13 cellular contexts compared by ENCODE assay signal in genomic region chr1:46181343-46182260, GRCh38. TPM values are rescaled to one million over a fixed set of nuclear protein-coding genes. Genes with fewer than 3 reads are reported as not detected.
A peak's percentile ranks its signal among the peaks of the same experiment; 100 is the strongest.
DNase-seq lines count a peak whose midpoint lies in the region; ATAC-seq and TF ChIP-seq lines count a peak whose summit lies in the region.
"Had no signal": no experiment of that assay in that cellular context is flagged by ENCODE, and none has a peak within 500 bp of the region (broad histone marks: within the 10 kb centered on the region; RNA-seq: fewer than 3 reads in every experiment).

No MANE protein-coding gene starts in this region.

- H3K9ac ChIP-seq in skeletal muscle satellite cell (ENCODE audit: low read depth, low read length), result no peak overlapping the region

- WGBS in heart right ventricle, 2 donors, result 60 to 69% methylated on average over 10 of the region's 10 CpGs

- intact Hi-C loops in heart right ventricle (cut with DNase I), result loop anchor here in 5 of 10 donors (2.0 to 10.0 kb wide), 4 partner anchors 41 to 297 kb away; no protein-coding TSS in a partner anchor

- H3K27me3 Mint-ChIP-seq in activated naive CD8-positive, alpha-beta T cell treated with anti-CD3 and anti-CD28 coated beads for 36 hours, result no peaks in the 10 kb centered on the region

- H3K36me3 ChIP-seq in skeletal muscle satellite cell (ENCODE audit: insufficient read depth, low read length) (peaks cover 5% of the 10 kb centered on the region), heart right ventricle (no peaks in the 10 kb centered on the region)
- H3K36me3 ChIP-seq: esophagus muscularis mucosa had no signal

- H3K27ac ChIP-seq in RWPE1 (peak overlapping the region; percentile 98), heart right ventricle (peak overlapping the region in 4 of 10 donors; percentile 34 to 50 (median 38)), substantia nigra (ENCODE audit: low read depth, low read length, poor library complexity, severe bottlenecking) (no peak overlapping the region)

- no peaks in the 10 kb centered on the region for H3K36me3 Mint-ChIP-seq in activated naive CD8-positive, alpha-beta T cell treated with anti-CD3 and anti-CD28 coated beads for 36 hours

- TF ChIP-seq CTCF in RWPE1 (conservative IDR thresholded peaks at IDR 0.05; ENCODE audit: low read depth), result no peak
- TF ChIP-seq CTCF in fibroblast of the aortic adventitia (IDR thresholded peaks at IDR 0.05; ENCODE audit: insufficient read depth, low read length), result no peak
- no peak for TF ChIP-seq CTCF in heart right ventricle (IDR thresholded peaks at IDR 0.05)

- no peak overlapping the region for H3K4me3 Mint-ChIP-seq in activated naive CD8-positive, alpha-beta T cell treated with anti-CD3 and anti-CD28 coated beads for 36 hours
- H3K4me3 Mint-ChIP-seq: neural crest cell had no signal

- H3K4me1 ChIP-seq in skeletal muscle satellite cell (ENCODE audit: control insufficient read depth, insufficient read depth, low read length) (peaks cover 43% of the 10 kb centered on the region), heart right ventricle (peaks cover 5 to 55% (median 27%) of the 10 kb centered on the region in 9 donors)

- no peaks in the 10 kb centered on the region for H3K27me3 ChIP-seq in skeletal muscle satellite cell (ENCODE audit: control insufficient read depth, insufficient read depth, low read length)
- no peaks in the 10 kb centered on the region for H3K27me3 ChIP-seq in heart right ventricle
- H3K27me3 ChIP-seq: esophagus muscularis mucosa had no signal

- no peak overlapping the region for H3K27ac Mint-ChIP-seq in activated naive CD8-positive, alpha-beta T cell treated with anti-CD3 and anti-CD28 coated beads for 36 hours

- DNase-seq in DMS79 treated with DMSO at 0.1 percent for 48 hours (lab: John Stamatoyannopoulos, UW) (peak; percentile 60), DMS79 (lab: John Stamatoyannopoulos, UW) (no peak), RWPE1 (ENCODE audit: low spot score) (no peak), fibroblast of the aortic adventitia (ENCODE audit: low read depth) (peak; percentile 41), heart right ventricle (no peak), substantia nigra (lab: John Stamatoyannopoulos, UW) (no peak)
- DNase-seq in activated naive CD8-positive, alpha-beta T cell treated with anti-CD3 and anti-CD28 coated beads for 36 hours, result no peak
- DNase-seq: 8988T, activated gamma-delta T cell, NCI-H82 had no signal

- CTCF ChIA-PET in RWPE1 (lab: Yijun Ruan, JAX), result interaction anchor here (0.6 to 2.4 kb wide), 10 partner anchors 13 to 211 kb away, joined by 3 to 26 read pairs (median 4); partner anchors contain the start of genes PIK3R3 and POMGNT1

- H3K9me3 ChIP-seq in skeletal muscle satellite cell (replicated peaks; ENCODE audit: low read length) (no peaks in the 10 kb centered on the region), heart right ventricle (no peaks in the 10 kb centered on the region)
- H3K9me3 ChIP-seq: esophagus muscularis mucosa had no signal

- H3K4me1 Mint-ChIP-seq in activated naive CD8-positive, alpha-beta T cell treated with anti-CD3 and anti-CD28 coated beads for 36 hours, result peaks cover 16% of the 10 kb centered on the region

- H3K4me2 ChIP-seq in skeletal muscle satellite cell (ENCODE audit: low read length), result peak overlapping the region; percentile 3

- H3K4me3 ChIP-seq in fibroblast of the aortic adventitia (ENCODE audit: low read depth, low read length) (no peak overlapping the region), skeletal muscle satellite cell (ENCODE audit: low read length) (no peak overlapping the region), heart right ventricle (no peak overlapping the region)
- H3K4me3 ChIP-seq: esophagus muscularis mucosa had no signal

- H3K9me3 Mint-ChIP-seq in activated naive CD8-positive, alpha-beta T cell treated with anti-CD3 and anti-CD28 coated beads for 36 hours, result no peaks in the 10 kb centered on the region
- H3K9me3 Mint-ChIP-seq: neural crest cell had no signal

- no peak for ATAC-seq in heart right ventricle

- POLR2A ChIA-PET in RWPE1 (lab: Yijun Ruan, JAX; ENCODE audit: low non-redundant PET), result interaction anchor here (0.6 kb wide), 1 partner anchor 50 kb away, joined by 3 read pairs; no protein-coding TSS in a partner anchor

RNA-seq across cellular contexts. Expression of gene P3R3URF, which starts 5.3 kb away (rescaled TPM):
- total RNA-seq in fibroblast of the aortic adventitia (ENCODE audit: low replicate concordance) (not detected in 2 replicates), heart right ventricle (not detected)
- not detected in 2 replicates for total RNA-seq in skeletal muscle satellite cell (2012; rRNA removed)
- not detected for total RNA-seq in activated naive CD8-positive, alpha-beta T cell treated with anti-CD3 and anti-CD28 coated beads for 36 hours
- polyA plus RNA-seq in heart right ventricle, result not detected
- total RNA-seq: esophagus muscularis mucosa, neural crest cell had no signal

RNA-seq across cellular contexts. Expression of gene TSPAN1, which starts 6.7 kb away (rescaled TPM):
- total RNA-seq in fibroblast of the aortic adventitia (ENCODE audit: low replicate concordance) (0.81 TPM in 1 of 2 replicates, not detected in the other), heart right ventricle (1 to 10 TPM in 9 of 10 donors, under 1 TPM in 1; 0.80 to 2.3 (median 1.7) TPM)
- total RNA-seq in skeletal muscle satellite cell (2012; rRNA removed), result 0.51 TPM in 1 of 2 replicates, not detected in the other
- under 1 TPM in 1 of 2 experiments, not detected in 1; 0.28 TPM for total RNA-seq in activated naive CD8-positive, alpha-beta T cell treated with anti-CD3 and anti-CD28 coated beads for 36 hours
- polyA plus RNA-seq in heart right ventricle, result 1 to 10 TPM; 1.3 to 5.3 TPM
- total RNA-seq: neural crest cell had no signal

RNA-seq across cellular contexts. Expression of gene POMGNT1, which starts 16.6 kb away (rescaled TPM):
- total RNA-seq in fibroblast of the aortic adventitia (ENCODE audit: low replicate concordance) (5.6 and 43.2 TPM in 2 replicates), heart right ventricle (100 to 1,000 TPM; 125 to 164 (median 147) TPM)
- total RNA-seq in skeletal muscle satellite cell (2012; rRNA removed), result 53.5 and 55.3 TPM in 2 replicates
- total RNA-seq in activated naive CD8-positive, alpha-beta T cell treated with anti-CD3 and anti-CD28 coated beads for 36 hours, result 10 to 100 TPM; 34.3 to 38.8 TPM
- 100 to 1,000 TPM in 1 of 2 donors, 10 to 100 TPM in 1; 74.3 to 132 TPM for polyA plus RNA-seq in heart right ventricle

RNA-seq across cellular contexts. Expression of gene LURAP1, which starts 21.5 kb away (rescaled TPM):
- total RNA-seq in fibroblast of the aortic adventitia (ENCODE audit: low replicate concordance) (3.4 and 6.5 TPM in 2 replicates), heart right ventricle (10 to 100 TPM in 3 of 10 donors, 1 to 10 TPM in 7; 5.5 to 13.5 (median 8.0) TPM)
- total RNA-seq in skeletal muscle satellite cell (2012; rRNA removed), result 3.7 and 4.1 TPM in 2 replicates
- total RNA-seq in activated naive CD8-positive, alpha-beta T cell treated with anti-CD3 and anti-CD28 coated beads for 36 hours, result not detected
- polyA plus RNA-seq in heart right ventricle, result 1 to 10 TPM; 6.4 to 7.3 TPM

RNA-seq across cellular contexts. Expression of gene PIK3R3, which starts 49.2 kb away (rescaled TPM):
- total RNA-seq in fibroblast of the aortic adventitia (ENCODE audit: low replicate concordance), result 5.0 and 6.1 TPM in 2 replicates
- 2.3 and 2.4 TPM in 2 replicates for total RNA-seq in skeletal muscle satellite cell (2012; rRNA removed)
- total RNA-seq in activated naive CD8-positive, alpha-beta T cell treated with anti-CD3 and anti-CD28 coated beads for 36 hours, result 1 to 10 TPM; 1.1 to 1.8 TPM
- total RNA-seq in heart right ventricle, result 10 to 100 TPM; 22.9 to 54.5 (median 40.1) TPM
- 10 to 100 TPM; 15.4 to 31.6 TPM for polyA plus RNA-seq in heart right ventricle

Comparison
In these comparisons a context has a peak if more than half of its experiments do, and no peak if none do; other contexts are left out.
1. DNase-seq: peak in DMS79 treated with DMSO at 0.1 percent for 48 hours (single experiment) and fibroblast of the aortic adventitia (single experiment); none in DMS79 (single experiment), RWPE1 (single experiment), activated naive CD8-positive, alpha-beta T cell treated with anti-CD3 and anti-CD28 coated beads for 36 hours (single experiment), heart right ventricle (0 of 2) and substantia nigra (0 of 49).